In genomic region chr7:72217151-72217550, GRCh38 we compare ENCODE assay signal across 1 cellular context.
TF ChIP-seq lines count a peak whose summit lies in the region.

No MANE protein-coding gene starts in this region.

TF ChIP-seq in H1, 55 proteins besides CTCF, POLR2A, EP300 and RAD21 (continued from another document):
- TF ChIP-seq ATF3 (IDR thresholded peaks at IDR 0.05; ENCODE audit: insufficient read depth, low read depth, low read length) = no peak
- no peak for TF ChIP-seq CREB1 (IDR thresholded peaks at IDR 0.05)
- no peak for TF ChIP-seq SIX5 (IDR thresholded peaks at IDR 0.05; ENCODE audit: low read depth, low read length)
- TF ChIP-seq SAP30 (IDR thresholded peaks at IDR 0.05; ENCODE audit: insufficient read depth, insufficient replicate concordance, low read length) = no peak
- TF ChIP-seq CBX5 (IDR thresholded peaks at IDR 0.05; ENCODE audit: low read depth, low read length) = no peak
- no peak for TF ChIP-seq ZNF274 (IDR thresholded peaks at IDR 0.05; ENCODE audit: borderline replicate concordance, extremely low read depth, low read length)
- TF ChIP-seq ASH2L (IDR thresholded peaks at IDR 0.05; ENCODE audit: low read length) = no peak
